In the genomic region with DNA sequence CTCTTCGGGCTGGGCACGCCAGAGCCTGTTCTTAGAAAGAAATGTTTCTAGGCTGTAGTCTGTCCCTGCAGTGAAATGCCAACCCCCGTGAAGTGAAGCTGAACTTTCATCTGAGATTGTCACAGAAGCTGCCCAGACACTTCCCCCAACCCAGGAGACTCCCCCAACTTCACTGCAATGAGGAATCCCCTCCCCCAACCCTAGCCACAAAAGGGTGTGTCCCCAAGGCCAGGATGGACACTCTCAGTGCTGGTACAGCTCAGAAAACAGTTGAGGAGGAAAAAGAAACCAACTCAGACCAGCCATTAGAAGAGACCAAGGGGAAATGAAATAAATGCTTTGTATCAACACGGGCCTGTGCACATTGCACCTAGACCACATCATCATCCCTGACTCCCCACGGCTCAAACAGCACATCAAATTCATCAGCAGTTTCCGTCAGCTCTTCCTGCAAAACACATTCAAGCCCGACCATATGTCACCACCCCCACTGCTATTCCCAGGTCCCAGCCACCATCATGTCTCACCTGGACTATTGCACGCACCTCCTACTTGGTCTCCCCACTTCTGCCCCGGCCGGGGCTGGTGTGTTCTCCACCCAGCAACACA, we compare ENCODE assay signal across 21 cellular contexts.
"Had no signal": no experiment of that assay in that cellular context is flagged by ENCODE, and none has a peak within 500 bp of the region (broad histone marks: within the 10 kb centered on the region; RNA-seq: fewer than 3 reads in every experiment).

No MANE protein-coding gene starts in this region.

- H3K4me1 Mint-ChIP-seq: mesothelial cell of epicardium had no signal

- H3K27ac ChIP-seq: esophagus squamous epithelium, gastroesophageal sphincter, left ventricle myocardium inferior, lower lobe of right lung, pancreas, stomach had no signal

- ATAC-seq: effector memory CD8-positive, alpha-beta T cell; gastroesophageal sphincter; lower lobe of right lung; natural killer cell; pancreas; right cardiac atrium had no signal

- H3K9me3 Mint-ChIP-seq: effector memory CD8-positive, alpha-beta T cell; memory B cell; natural killer cell had no signal

- H3K9me3 ChIP-seq: esophagus squamous epithelium, gastroesophageal sphincter, left ventricle myocardium inferior, lower lobe of right lung, pancreas, stomach had no signal

- H3K4me3 Mint-ChIP-seq: dendritic cell treated with granulocyte-macrophage colony-stimulating factor and Interleukin-4, amounts not matched to agents 40 ng/mL and 50 ng/mL, for 4 days; effector memory CD8-positive, alpha-beta T cell; memory B cell; mesothelial cell of epicardium; natural killer cell had no signal

- H3K4me3 ChIP-seq: esophagus squamous epithelium, gastroesophageal sphincter, left ventricle myocardium inferior, lower lobe of right lung, pancreas, stomach had no signal

- H3K36me3 Mint-ChIP-seq: memory B cell, mesothelial cell of epicardium, natural killer cell had no signal

- DNase-seq: effector memory CD8-positive, alpha-beta T cell; esophagus squamous epithelium; foreskin fibroblast; glutamatergic neuron; islet precursor cell; left ventricle myocardium inferior; lower lobe of right lung; natural killer cell; occipital lobe; small intestine; stimulated activated CD4-positive, alpha-beta T cell treated with anti-CD3 and anti-CD28 coated beads, Interleukin-12 subunit alpha, Interleukin-12 subunit beta, amount 100 ng/mL, for 4 hours; stimulated activated naive CD4-positive, alpha-beta T cell; stomach; trophoblast cell had no signal

- H3K36me3 ChIP-seq: esophagus squamous epithelium, gastroesophageal sphincter, left ventricle myocardium inferior, lower lobe of right lung, pancreas, stomach had no signal

- H3K27ac Mint-ChIP-seq: dendritic cell treated with granulocyte-macrophage colony-stimulating factor and Interleukin-4, amounts not matched to agents 40 ng/mL and 50 ng/mL, for 4 days; effector memory CD8-positive, alpha-beta T cell; memory B cell; mesothelial cell of epicardium; natural killer cell; progenitor cell of endocrine pancreas had no signal
